ENCODE assay signal across 25 cellular contexts in the genomic region with DNA sequence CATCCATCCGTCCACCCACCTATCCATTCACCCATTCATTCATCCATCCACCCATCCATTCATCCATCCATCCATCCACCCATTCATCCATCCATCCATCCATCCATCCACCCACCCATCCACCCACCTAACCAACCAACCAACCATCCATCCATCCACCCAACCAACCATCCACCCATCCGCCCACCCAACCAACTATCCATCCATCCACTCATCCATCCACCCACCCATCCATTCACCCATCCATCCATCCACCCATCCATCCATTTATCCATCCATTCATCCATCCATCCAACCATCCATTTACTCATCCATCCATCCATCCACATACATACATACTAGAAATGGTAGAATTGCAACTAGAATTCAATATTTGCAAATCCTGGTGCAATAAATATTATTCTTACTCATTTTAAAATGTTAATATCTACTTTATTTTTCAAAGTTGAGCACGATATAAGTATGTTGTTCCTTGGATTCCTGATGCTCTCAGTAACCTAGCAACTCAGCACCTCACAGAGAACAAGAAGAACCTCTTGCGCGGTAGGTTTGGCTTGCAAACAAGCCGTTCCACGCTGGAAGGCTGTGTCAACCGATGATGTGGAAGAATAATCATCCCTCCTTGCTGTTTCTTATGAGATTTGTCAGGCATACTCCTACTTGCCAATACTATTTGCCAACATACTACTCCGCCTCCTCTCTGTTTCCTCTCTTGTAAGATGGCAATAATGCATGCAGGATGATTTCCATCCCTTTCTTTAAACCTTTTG.
DNase-seq lines count a peak whose midpoint lies in the region; ATAC-seq and TF ChIP-seq lines count a peak whose summit lies in the region.
"Had no signal": no experiment of that assay in that cellular context is flagged by ENCODE, and none has a peak within 500 bp of the region (broad histone marks: within the 10 kb centered on the region; RNA-seq: fewer than 3 reads in every experiment).

No MANE protein-coding gene starts in this region.

- intact Hi-C loops in Right ventricle myocardium inferior (cut with DNase I) (no loop called here), left cardiac atrium (cut with DNase I) (no loop called here)

- H3K27ac ChIP-seq in VCaP = peak overlapping the region; percentile 17; the same call in 1 of the 2 replicates
- H3K27ac ChIP-seq: KMS-11, RWPE1 had no signal

- DNase-seq in Right ventricle myocardium inferior (ENCODE audit: missing footprints) (peak; percentile 7), left cardiac atrium (no peak), putamen (ENCODE audit: low spot score) (peak; percentile 58), DMS114 treated with DMSO at 0.1 percent for 48 hours (lab: John Stamatoyannopoulos, UW; ENCODE audit: unreplicated experiment) (no peak)
- DNase-seq in activated CD4-positive, alpha-beta T cell treated with anti-CD3 and anti-CD28 coated beads, Interleukin-2, amount 50 U/mL, for 48 hours = no peak
- DNase-seq: 8988T; ACHN; BE2C; CD8-positive, alpha-beta memory T cell; DMS 273 treated with DMSO at 0.1 percent for 48 hours; DMS79 treated with DMSO at 0.1 percent for 48 hours; GF-D8; GOT3; NCI-H1048; NCI-H1417; NCI-H1694 treated with DMSO at 0.1 percent for 48 hours; NCI-H2081; NCI-H226; NCI-H510A; NCI-H69; SHP77 treated with DMSO at 0.1 percent for 48 hours had no signal

- no peak for ATAC-seq in Right ventricle myocardium inferior
- ATAC-seq in left cardiac atrium = no peak
- ATAC-seq in GM21529 (IDR thresholded peaks at IDR 0.05; ENCODE audit: unreplicated experiment) = no peak

- no peak for TF ChIP-seq CTCF in VCaP (conservative IDR thresholded peaks at IDR 0.05)

Comparison
In these comparisons a context has a peak if more than half of its experiments do, and no peak if none do; other contexts are left out.
1. DNase-seq: peak in Right ventricle myocardium inferior (single experiment) and putamen (single experiment); none in left cardiac atrium (single experiment), DMS114 treated with DMSO at 0.1 percent for 48 hours (single experiment) and activated CD4-positive, alpha-beta T cell treated with anti-CD3 and anti-CD28 coated beads, Interleukin-2, amount 50 U/mL, for 48 hours (0 of 2).